Comparison of ENCODE assay signal across 1 cellular context in genomic region chr4:7399433-7400234, GRCh38.
TF ChIP-seq lines count a peak whose summit lies in the region.

No MANE protein-coding gene starts in this region.

TF ChIP-seq in HepG2, 621 proteins besides CTCF, POLR2A, EP300 and RAD21:
- TF ChIP-seq MED8 (CRISPR knock-in tag; IDR thresholded peaks at IDR 0.05; ENCODE audit: insufficient replicate concordance): no peak
- no peak for TF ChIP-seq ZNF263 (CRISPR knock-in tag; IDR thresholded peaks at IDR 0.05)
- no peak for TF ChIP-seq ARHGAP35 (CRISPR knock-in tag; IDR thresholded peaks at IDR 0.05; ENCODE audit: borderline replicate concordance)
- no peak for TF ChIP-seq ATAD3A (CRISPR knock-in tag; IDR thresholded peaks at IDR 0.05)
- TF ChIP-seq CENPT (CRISPR knock-in tag; IDR thresholded peaks at IDR 0.05; ENCODE audit: low read depth): no peak
- no peak for TF ChIP-seq ZFY (CRISPR knock-in tag; IDR thresholded peaks at IDR 0.05)
- TF ChIP-seq ZNF407 (CRISPR knock-in tag; IDR thresholded peaks at IDR 0.05; ENCODE audit: not compliant biosample characterization): no peak
- TF ChIP-seq ZBTB37 (CRISPR knock-in tag; IDR thresholded peaks at IDR 0.05): no peak
- TF ChIP-seq, protein P1, sequence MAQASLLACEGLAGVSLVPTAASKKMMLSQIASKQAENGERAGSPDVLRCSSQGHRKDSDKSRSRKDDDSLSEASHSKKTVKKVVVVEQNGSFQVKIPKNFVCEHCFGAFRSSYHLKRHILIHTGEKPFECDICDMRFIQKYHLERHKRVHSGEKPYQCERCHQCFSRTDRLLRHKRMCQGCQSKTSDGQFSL (CRISPR knock-in tag; IDR thresholded peaks at IDR 0.05): no peak
- no peak for TF ChIP-seq HNRNPH1 (optimal IDR thresholded peaks at IDR 0.05; ENCODE audit: low read depth, low read length)
- no peak for TF ChIP-seq CHD4 (IDR thresholded peaks at IDR 0.05; ENCODE audit: borderline replicate concordance, low read length)
- no peak for TF ChIP-seq ELF1 (CRISPR knock-in tag; IDR thresholded peaks at IDR 0.05)
- TF ChIP-seq ZNF850 (CRISPR knock-in tag; conservative IDR thresholded peaks at IDR 0.05): no peak
- TF ChIP-seq PLSCR1 (CRISPR knock-in tag; IDR thresholded peaks at IDR 0.05; ENCODE audit: borderline replicate concordance): no peak
TF ChIP-seq in HepG2: peak in this region for 0.
